In genomic region chr1:212760126-212760823, GRCh38 we compare ENCODE assay signal across 9 cellular contexts. TPM values are rescaled to one million over a fixed set of nuclear protein-coding genes. Genes with fewer than 3 reads are reported as not detected.
A peak's percentile ranks its signal among the peaks of the same experiment; 100 is the strongest.
DNase-seq lines count a peak whose midpoint lies in the region; ATAC-seq, FAIRE-seq and TF ChIP-seq lines count a peak whose summit lies in the region.
"Had no signal": no experiment of that assay in that cellular context is flagged by ENCODE, and none has a peak within 500 bp of the region (broad histone marks: within the 10 kb centered on the region; RNA-seq: fewer than 3 reads in every experiment).

No MANE protein-coding gene starts in this region.

- TF ChIP-seq CTCF in GM12864 (IDR thresholded peaks at IDR 0.05; ENCODE audit: low read depth, low read length, missing control alignments) (peak; percentile 80), heart right ventricle (IDR thresholded peaks at IDR 0.05) (peak in 4 of 9 donors; percentile 9 to 44 (median 16))

- ATAC-seq in heart right ventricle: peak in 5 of 8 donors; percentile 22 to 47 (median 39)

- in situ Hi-C loops in KBM-7 (cut with MboI; ENCODE audit: low pct_unique_long_range_greater_than_20kb, low sequenced_read_pairs): no loop called here

- H3K4me1 ChIP-seq in heart right ventricle: peaks cover 0 to 3% (median 0%) of the 10 kb centered on the region in 9 donors
- H3K4me1 ChIP-seq: pancreas had no signal

- H3K4me3 ChIP-seq in GM12864 (ENCODE audit: low read depth, low read length): no peak overlapping the region
- no peak overlapping the region for H3K4me3 ChIP-seq in heart right ventricle
- H3K4me3 ChIP-seq: pancreas had no signal

- peaks cover 0 to 26% (median 0%) of the 10 kb centered on the region in 9 donors for H3K36me3 ChIP-seq in heart right ventricle
- H3K36me3 ChIP-seq: pancreas had no signal

- no peaks in the 10 kb centered on the region for H3K27me3 ChIP-seq in heart right ventricle
- H3K27me3 ChIP-seq: pancreas had no signal

- intact Hi-C loops in heart right ventricle (cut with DNase I): no loop called here

- 90 to 97% methylated on average over 10 of the region's 10 CpGs for WGBS in heart right ventricle, 2 donors

- H3K27ac ChIP-seq in heart right ventricle: no peak overlapping the region
- H3K27ac ChIP-seq: pancreas had no signal

- no peak for FAIRE-seq in GM19239 (lab: Jason Lieb, UNC)
- FAIRE-seq: pancreas had no signal

- no peaks in the 10 kb centered on the region for H3K9me3 ChIP-seq in heart right ventricle
- H3K9me3 ChIP-seq: pancreas had no signal

- DNase-seq in GM12864 (ENCODE audit: low read depth) (no peak), KBM-7 (peak; percentile 42), heart right ventricle (no peak), GM19239 (ENCODE audit: insufficient read length, low spot score) (no peak), NCI-H1092 (lab: John Stamatoyannopoulos, UW) (no peak), glomerular visceral epithelial cell (ENCODE audit: extremely low spot score) (no peak)
- peak; percentile 79 for DNase-seq in activated CD8-positive, alpha-beta memory T cell treated with anti-CD3 and anti-CD28 coated beads for 24 hours
- peak; percentile 41 for DNase-seq in stimulated activated CD8-positive, alpha-beta memory T cell treated with anti-CD3 and anti-CD28 coated beads, Interleukin-4, amount 100 ng/mL, for 24 hours (ENCODE audit: low read depth)

RNA-seq across cellular contexts. Expression of gene NSL1, which starts 31.3 kb away (rescaled TPM):
- 10 to 100 TPM; 19.1 to 30.1 (median 24.3) TPM for total RNA-seq in heart right ventricle
- polyA plus RNA-seq in heart right ventricle: 10 to 100 TPM in 1 of 2 donors, 1 to 10 TPM in 1; 9.4 to 21.3 TPM

RNA-seq across cellular contexts. Expression of gene TATDN3, which starts 31.4 kb away (rescaled TPM):
- total RNA-seq in heart right ventricle: 10 to 100 TPM; 20.7 to 38.8 (median 26.5) TPM
- polyA plus RNA-seq in heart right ventricle: 10 to 100 TPM; 12.9 to 23.4 TPM

Comparison
In these comparisons a context has a peak if more than half of its experiments do, and no peak if none do; other contexts are left out.
1. DNase-seq: peak in KBM-7 (single experiment), activated CD8-positive, alpha-beta memory T cell treated with anti-CD3 and anti-CD28 coated beads for 24 hours (single experiment) and stimulated activated CD8-positive, alpha-beta memory T cell treated with anti-CD3 and anti-CD28 coated beads, Interleukin-4, amount 100 ng/mL, for 24 hours (single experiment); none in GM12864 (single experiment), heart right ventricle (0 of 2), GM19239 (single experiment), NCI-H1092 (single experiment) and glomerular visceral epithelial cell (single experiment).